In the genomic region with DNA sequence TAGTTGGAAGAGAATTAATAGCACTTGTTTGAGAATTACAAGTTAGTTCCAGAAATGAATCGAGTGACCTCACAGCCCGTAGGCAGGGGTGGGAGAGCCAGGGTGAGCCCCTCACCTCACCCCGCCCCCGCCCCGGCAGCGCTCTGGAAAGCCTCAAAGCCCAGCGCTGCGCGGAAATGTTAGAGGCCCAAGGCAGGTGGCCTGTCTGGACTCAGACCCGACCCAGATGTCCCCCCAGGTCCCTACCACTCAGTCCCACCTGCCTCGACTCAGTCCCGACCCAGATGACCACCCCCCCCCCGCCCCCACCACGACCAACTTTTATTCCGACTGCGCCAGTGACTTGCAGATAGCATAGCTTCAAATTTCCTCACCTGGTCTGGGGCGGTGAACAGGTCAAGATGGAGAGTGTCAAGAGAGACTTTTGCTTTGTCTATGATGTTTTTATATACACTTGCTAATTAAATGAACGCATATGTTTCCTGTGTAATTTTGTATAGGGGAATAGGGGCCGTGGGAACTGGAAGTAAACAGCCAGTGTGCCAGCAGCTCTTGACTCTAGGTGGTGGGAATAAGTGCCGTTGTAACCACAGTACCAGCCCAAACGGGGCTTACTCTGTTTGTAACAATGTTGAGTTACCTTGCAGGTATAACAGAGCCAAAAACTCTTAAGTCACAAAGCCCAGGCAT, we compare ENCODE assay signal across 8 cellular contexts. TPM values are rescaled to one million over a fixed set of nuclear protein-coding genes. Genes with fewer than 3 reads are reported as not detected.
DNase-seq lines count a peak whose midpoint lies in the region; ATAC-seq and TF ChIP-seq lines count a peak whose summit lies in the region.

No MANE protein-coding gene starts in this region.

- H3K36me3 Mint-ChIP-seq in activated naive CD4-positive, alpha-beta T cell treated with anti-CD3 and anti-CD28 coated beads for 36 hours (ENCODE audit: low read depth), result no peaks in the 10 kb centered on the region

- intact Hi-C loops in activated naive CD4-positive, alpha-beta T cell treated with anti-CD3 and anti-CD28 coated beads for 36 hours (cut with micrococcal nuclease), result loop anchor here (5.0 kb wide), 1 partner anchor 1025 kb away; a partner anchor contains a TSS
- intact Hi-C loops in upper lobe of right lung (cut with DNase I), result no loop called here

- no peak for ATAC-seq in upper lobe of right lung
- ATAC-seq in HG03039 (IDR thresholded peaks at IDR 0.05; ENCODE audit: unreplicated experiment), result no peak

- H3K9me3 ChIP-seq in mesodermal cell (ENCODE audit: control insufficient read depth, low read length), result no peaks in the 10 kb centered on the region
- H3K9me3 ChIP-seq in upper lobe of right lung, result no peaks in the 10 kb centered on the region

- CTCF ChIA-PET in activated naive CD4-positive, alpha-beta T cell treated with anti-CD3 and anti-CD28 coated beads for 36 hours (lab: Charles Lee), result no interaction called here

- WGBS in mesodermal cell (ENCODE audit: insufficient coverage in 2 of 2), 2 experiments, result 49 to 72% methylated on average over 5 to 10 of the region's 21 CpGs

- H3K4me1 ChIP-seq in mesodermal cell (ENCODE audit: control insufficient read depth, insufficient read depth, low read length, poor library complexity, severe bottlenecking) (peaks cover 31% of the 10 kb centered on the region), upper lobe of right lung (peaks cover 28% of the 10 kb centered on the region)

- H3K27ac ChIP-seq in cingulate gyrus (ENCODE audit: low read depth, low read length) (peak overlapping the region; percentile 84), mesodermal cell (ENCODE audit: low read depth, low read length, severe bottlenecking) (peak overlapping the region; percentile 87), upper lobe of right lung (peak overlapping the region; percentile 98)

- no peak for TF ChIP-seq CTCF in upper lobe of right lung (IDR thresholded peaks at IDR 0.05)

- H3K4me1 Mint-ChIP-seq in activated naive CD4-positive, alpha-beta T cell treated with anti-CD3 and anti-CD28 coated beads for 36 hours (ENCODE audit: low read depth), result no peaks in the 10 kb centered on the region

- H3K36me3 ChIP-seq in mesodermal cell (ENCODE audit: control insufficient read depth, insufficient read depth, low read length) (no peaks in the 10 kb centered on the region), upper lobe of right lung (no peaks in the 10 kb centered on the region)

- DNase-seq in activated naive CD4-positive, alpha-beta T cell treated with anti-CD3 and anti-CD28 coated beads for 36 hours, result no peak
- DNase-seq in activated naive CD4-positive, alpha-beta T cell treated with anti-CD3 and anti-CD28 coated beads, Interleukin-2, amount 50 U/mL, for 16 hours, result no peak
- no peak for DNase-seq in upper lobe of right lung
- no peak for DNase-seq in NCI-H82 (lab: John Stamatoyannopoulos, UW)
- no peak for DNase-seq in amygdala (lab: John Stamatoyannopoulos, UW)

- no peaks in the 10 kb centered on the region for H3K27me3 ChIP-seq in upper lobe of right lung

- H3K4me3 ChIP-seq in mesodermal cell (ENCODE audit: extremely low read depth, insufficient read depth, low read length, poor library complexity, severe bottlenecking) (peak overlapping the region; percentile 84), upper lobe of right lung (peak overlapping the region; percentile 81)

- peaks cover 33% of the 10 kb centered on the region for H3K27me3 Mint-ChIP-seq in activated naive CD4-positive, alpha-beta T cell treated with anti-CD3 and anti-CD28 coated beads for 36 hours (ENCODE audit: low read depth)

- peak overlapping the region; percentile 43 for H3K4me3 Mint-ChIP-seq in activated naive CD4-positive, alpha-beta T cell treated with anti-CD3 and anti-CD28 coated beads for 36 hours

- H3K27ac Mint-ChIP-seq in activated naive CD4-positive, alpha-beta T cell treated with anti-CD3 and anti-CD28 coated beads for 36 hours, result no peak overlapping the region

- no peaks in the 10 kb centered on the region for H3K9me3 Mint-ChIP-seq in activated naive CD4-positive, alpha-beta T cell treated with anti-CD3 and anti-CD28 coated beads for 36 hours

RNA-seq across cellular contexts. Expression of a gene that starts 1.2 kb away (rescaled TPM):
- total RNA-seq in activated naive CD4-positive, alpha-beta T cell treated with anti-CD3 and anti-CD28 coated beads for 36 hours, result under 1 TPM; 0.17 to 0.36 TPM
- 26.3 TPM for polyA plus RNA-seq in mesodermal cell (2013, experiment 1 of 2)
- 26.1 TPM for polyA plus RNA-seq in mesodermal cell (2013, experiment 2 of 2)
- total RNA-seq in upper lobe of right lung, result 70.8 TPM

Comparison
In these comparisons a context has a peak if more than half of its experiments do, and no peak if none do; other contexts are left out.
1. RNA of a gene that starts 1.2 kb away (total RNA-seq): 70.8 TPM in upper lobe of right lung (single experiment); 0.17 to 0.36 TPM in activated naive CD4-positive, alpha-beta T cell treated with anti-CD3 and anti-CD28 coated beads for 36 hours; every median in the first group is over 10 times any median in the second.
2. Peak in every context shown above with its lines, with median percentiles within 50 percentile points of each other: H3K27ac ChIP-seq.